8 cellular contexts compared by ENCODE assay signal in the genomic region with DNA sequence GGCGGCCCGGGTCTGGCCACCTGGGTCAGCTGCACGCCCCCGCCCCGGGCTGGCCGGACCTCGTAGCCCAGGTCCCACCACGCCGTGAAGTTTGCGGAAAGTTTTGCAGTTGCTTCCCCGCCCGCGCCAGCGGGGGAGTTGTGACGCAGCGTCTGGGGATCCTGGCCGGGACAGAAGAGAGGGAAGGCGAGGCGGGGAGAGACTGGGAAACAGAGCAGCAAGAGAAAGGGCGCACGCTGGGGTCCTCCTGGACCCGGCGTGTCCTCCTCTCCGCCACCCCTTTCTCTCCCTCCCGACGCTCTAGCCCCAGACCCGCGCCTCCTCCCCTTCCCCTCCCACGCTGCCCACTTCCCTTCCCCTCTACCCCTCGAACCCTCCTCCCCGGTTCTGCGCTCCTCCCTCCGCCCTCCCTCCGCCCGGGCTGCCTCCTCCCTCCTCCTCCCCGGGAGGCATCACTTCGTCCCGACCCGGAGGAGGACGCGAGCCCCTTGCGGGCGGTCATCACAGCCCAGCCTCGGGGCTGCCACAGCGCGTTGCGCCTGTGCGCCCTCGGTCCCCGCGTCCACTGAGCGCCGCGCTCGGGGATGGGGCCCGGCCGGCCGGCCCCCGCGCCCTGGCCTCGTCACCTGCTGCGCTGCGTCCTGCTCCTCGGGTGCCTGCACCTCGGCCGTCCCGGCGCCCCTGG. TPM values are rescaled to one million over a fixed set of nuclear protein-coding genes. Genes with fewer than 3 reads are reported as not detected.
DNase-seq lines count a peak whose midpoint lies in the region; ATAC-seq and TF ChIP-seq lines count a peak whose summit lies in the region.

A gene with protein sequence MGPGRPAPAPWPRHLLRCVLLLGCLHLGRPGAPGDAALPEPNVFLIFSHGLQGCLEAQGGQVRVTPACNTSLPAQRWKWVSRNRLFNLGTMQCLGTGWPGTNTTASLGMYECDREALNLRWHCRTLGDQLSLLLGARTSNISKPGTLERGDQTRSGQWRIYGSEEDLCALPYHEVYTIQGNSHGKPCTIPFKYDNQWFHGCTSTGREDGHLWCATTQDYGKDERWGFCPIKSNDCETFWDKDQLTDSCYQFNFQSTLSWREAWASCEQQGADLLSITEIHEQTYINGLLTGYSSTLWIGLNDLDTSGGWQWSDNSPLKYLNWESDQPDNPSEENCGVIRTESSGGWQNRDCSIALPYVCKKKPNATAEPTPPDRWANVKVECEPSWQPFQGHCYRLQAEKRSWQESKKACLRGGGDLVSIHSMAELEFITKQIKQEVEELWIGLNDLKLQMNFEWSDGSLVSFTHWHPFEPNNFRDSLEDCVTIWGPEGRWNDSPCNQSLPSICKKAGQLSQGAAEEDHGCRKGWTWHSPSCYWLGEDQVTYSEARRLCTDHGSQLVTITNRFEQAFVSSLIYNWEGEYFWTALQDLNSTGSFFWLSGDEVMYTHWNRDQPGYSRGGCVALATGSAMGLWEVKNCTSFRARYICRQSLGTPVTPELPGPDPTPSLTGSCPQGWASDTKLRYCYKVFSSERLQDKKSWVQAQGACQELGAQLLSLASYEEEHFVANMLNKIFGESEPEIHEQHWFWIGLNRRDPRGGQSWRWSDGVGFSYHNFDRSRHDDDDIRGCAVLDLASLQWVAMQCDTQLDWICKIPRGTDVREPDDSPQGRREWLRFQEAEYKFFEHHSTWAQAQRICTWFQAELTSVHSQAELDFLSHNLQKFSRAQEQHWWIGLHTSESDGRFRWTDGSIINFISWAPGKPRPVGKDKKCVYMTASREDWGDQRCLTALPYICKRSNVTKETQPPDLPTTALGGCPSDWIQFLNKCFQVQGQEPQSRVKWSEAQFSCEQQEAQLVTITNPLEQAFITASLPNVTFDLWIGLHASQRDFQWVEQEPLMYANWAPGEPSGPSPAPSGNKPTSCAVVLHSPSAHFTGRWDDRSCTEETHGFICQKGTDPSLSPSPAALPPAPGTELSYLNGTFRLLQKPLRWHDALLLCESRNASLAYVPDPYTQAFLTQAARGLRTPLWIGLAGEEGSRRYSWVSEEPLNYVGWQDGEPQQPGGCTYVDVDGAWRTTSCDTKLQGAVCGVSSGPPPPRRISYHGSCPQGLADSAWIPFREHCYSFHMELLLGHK (N-terminal part only) (plus strand): TSS at position 452 of the 685 bp plus-strand sequence. CDS start 133 bp downstream, at position 585.

- DNase-seq in activated CD8-positive, alpha-beta memory T cell treated with anti-CD3 and anti-CD28 coated beads for 4 hours (ENCODE audit: low read depth in 2 of 2): peak; percentile 25 to 42
- DNase-seq in activated CD8-positive, alpha-beta memory T cell treated with anti-CD3 and anti-CD28 coated beads for 24 hours: no peak
- DNase-seq in adrenal gland (peak in 3 of 7 donors; percentile 38 to 68 (median 41)), right atrium auricular region (ENCODE audit: low spot score) (peak; percentile 87), prostate gland (ENCODE audit: low spot score) (peak; percentile 30)

- peak within 1 kb of the TSS; percentile 78 for H3K4me2 ChIP-seq in OCI-LY3 (ENCODE audit: low read length)

- TF ChIP-seq CTCF in OCI-LY3 (IDR thresholded peaks at IDR 0.05; ENCODE audit: low read depth, low read length): no peak
- TF ChIP-seq CTCF in adrenal gland (IDR thresholded peaks at IDR 0.05): no peak
- no peak for TF ChIP-seq CTCF in right atrium auricular region (IDR thresholded peaks at IDR 0.05)
- TF ChIP-seq CTCF in prostate gland (IDR thresholded peaks at IDR 0.05): peak in 1 of 4 experiments; percentile 11

- intact Hi-C loops in adrenal gland (cut with DNase I): no loop called here
- intact Hi-C loops in prostate gland (cut with DNase I): loop anchor here (2.0 kb wide), 1 partner anchor 25 kb away; no protein-coding TSS in a partner anchor

- H3K27ac ChIP-seq in OCI-LY3 (ENCODE audit: low read length): peak within 1 kb of the TSS; percentile 51
- peak within 1 kb of the TSS in 4 of 5 donors; percentile 47 to 88 (median 70) for H3K27ac ChIP-seq in adrenal gland
- H3K27ac ChIP-seq in right atrium auricular region: peak within 1 kb of the TSS; percentile 82 to 93
- H3K27ac ChIP-seq in prostate gland: peak within 1 kb of the TSS; percentile 78 to 80

- H3K9ac ChIP-seq in OCI-LY3 (ENCODE audit: low read length): peak within 1 kb of the TSS; percentile 79

- peak within 1 kb of the TSS; percentile 26; the same call in 1 of the 2 replicates for H2AFZ ChIP-seq in OCI-LY3 (ENCODE audit: low read depth, low read length)

- H3K4me3 ChIP-seq in OCI-LY3 (ENCODE audit: low read length) (peak within 1 kb of the TSS; percentile 82), adrenal gland (peak within 1 kb of the TSS in 2 of 4 donors; percentile 32 to 50), right atrium auricular region (peak within 1 kb of the TSS; percentile 46 to 61), prostate gland (peak within 1 kb of the TSS; percentile 52 to 56)

- no peaks in the 10 kb centered on the region for H3K9me3 ChIP-seq in OCI-LY3 (ENCODE audit: insufficient read depth, low read length)
- no peaks in the 10 kb centered on the region for H3K9me3 ChIP-seq in adrenal gland (replicated peaks in 1 of 3)
- H3K9me3 ChIP-seq in right atrium auricular region: no peaks in the 10 kb centered on the region
- no peaks in the 10 kb centered on the region for H3K9me3 ChIP-seq in prostate gland

- H3K36me3 ChIP-seq in OCI-LY3 (replicated peaks; ENCODE audit: low read depth, low read length) (peaks cover 8% of the 10 kb centered on the region), adrenal gland (replicated peaks in 1 of 2) (no peaks in the 10 kb centered on the region), right atrium auricular region (no peaks in the 10 kb centered on the region), prostate gland (no peaks in the 10 kb centered on the region)

- ATAC-seq in GM21367 (IDR thresholded peaks at IDR 0.05; ENCODE audit: unreplicated experiment) (no peak), GM18858 (IDR thresholded peaks at IDR 0.05; ENCODE audit: unreplicated experiment) (no peak)

- 0 to 6% (median 2%) methylated on average over 19 to 68 of the region's 68 CpGs for WGBS in adrenal gland, 4 donors
- WGBS in prostate gland: under 1% methylated on average over 45 of the region's 68 CpGs

- H3K79me2 ChIP-seq in OCI-LY3 (ENCODE audit: low read length): peaks cover 38% of the 10 kb centered on the region

- TF ChIP-seq POLR2A in adrenal gland (IDR thresholded peaks at IDR 0.05) (peak in 1 of 2 donors; percentile 4), prostate gland (IDR thresholded peaks at IDR 0.05) (peak; percentile 40)

- H3K27me3 ChIP-seq in OCI-LY3 (ENCODE audit: low read depth, low read length): no peaks in the 10 kb centered on the region
- H3K27me3 ChIP-seq in adrenal gland: no peaks in the 10 kb centered on the region
- no peaks in the 10 kb centered on the region for H3K27me3 ChIP-seq in right atrium auricular region
- H3K27me3 ChIP-seq in prostate gland (replicated peaks; ENCODE audit: insufficient read depth): no peaks in the 10 kb centered on the region

- H4K20me1 ChIP-seq in OCI-LY3 (ENCODE audit: insufficient read depth, low read length): peaks cover 29% of the 10 kb centered on the region

- H3K4me1 ChIP-seq in OCI-LY3 (ENCODE audit: low read length): peaks cover 12% of the 10 kb centered on the region
- peaks cover 0 to 21% of the 10 kb centered on the region in 2 donors for H3K4me1 ChIP-seq in adrenal gland (replicated peaks in 1 of 2)
- H3K4me1 ChIP-seq in right atrium auricular region: peaks cover 0 to 33% of the 10 kb centered on the region in 2 donors
- no peaks in the 10 kb centered on the region for H3K4me1 ChIP-seq in prostate gland (replicated peaks)

RNA-seq across cellular contexts. Expression of the gene that starts here (rescaled TPM):
- total RNA-seq in adrenal gland (10 to 100 TPM; 20.2 to 68.3 (median 46.4) TPM), right atrium auricular region (10 to 100 TPM; 43.8 to 46.7 TPM), prostate gland (10 to 100 TPM; 34.2 to 73.7 TPM)
- 10 to 100 TPM in 2 of 3 donors, 1 to 10 TPM in 1; 5.2 to 41.3 (median 22.3) TPM for polyA plus RNA-seq in adrenal gland
